Comparison of ENCODE assay signal across 9 cellular contexts in the genomic region with DNA sequence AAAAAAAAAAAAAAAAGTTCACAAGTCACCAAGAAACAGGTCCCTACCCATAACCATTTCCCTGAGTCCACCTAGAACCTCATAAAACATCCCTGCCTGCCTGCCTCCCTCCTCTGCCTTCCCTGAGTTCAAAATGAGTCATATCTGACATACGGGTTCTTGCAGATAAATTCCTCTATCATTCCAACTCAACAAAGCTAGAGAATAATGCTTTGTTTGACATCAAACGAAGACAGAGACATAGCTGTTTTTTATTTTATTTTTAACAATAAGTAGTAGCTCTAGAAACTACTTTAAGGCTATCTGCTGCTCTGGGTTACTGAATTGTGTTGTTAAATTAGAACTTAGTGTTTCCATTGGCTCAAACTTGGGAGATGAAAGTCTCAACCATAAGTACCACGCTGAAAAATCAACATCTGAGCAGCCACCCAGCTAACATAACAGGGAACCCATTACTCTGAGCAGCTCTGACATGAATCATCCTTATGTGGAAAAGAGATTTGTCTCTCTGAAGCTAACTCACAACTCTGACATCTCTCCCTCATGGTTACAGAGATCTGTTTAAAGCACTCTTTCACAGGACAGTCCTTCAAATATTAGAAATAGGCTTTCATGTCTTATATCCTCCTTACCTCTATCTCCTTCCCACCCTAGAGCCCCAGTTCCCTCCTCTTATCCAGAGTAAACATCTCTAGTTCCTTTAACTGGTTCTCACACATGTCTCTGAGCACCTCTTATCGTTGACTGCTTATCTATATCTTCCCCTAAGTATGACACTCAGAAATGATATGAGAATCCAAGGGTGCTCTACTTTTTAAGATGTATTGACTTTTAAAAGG. TPM values are rescaled to one million over a fixed set of nuclear protein-coding genes. Genes with fewer than 3 reads are reported as not detected.
DNase-seq lines count a peak whose midpoint lies in the region; ATAC-seq and TF ChIP-seq lines count a peak whose summit lies in the region.
"Had no signal": no experiment of that assay in that cellular context is flagged by ENCODE, and none has a peak within 500 bp of the region (broad histone marks: within the 10 kb centered on the region; RNA-seq: fewer than 3 reads in every experiment).

No MANE protein-coding gene starts in this region.

- peaks cover 0 to 7% (median 2%) of the 10 kb centered on the region in 7 donors for H3K9me3 Mint-ChIP-seq in CD4-positive, CD25-positive, alpha-beta regulatory T cell
- H3K9me3 Mint-ChIP-seq in naive B cell, result peaks cover 0 to 6% (median 0%) of the 10 kb centered on the region in 7 donors

- H3K27me3 Mint-ChIP-seq in CD4-positive, CD25-positive, alpha-beta regulatory T cell, result no peaks in the 10 kb centered on the region
- H3K27me3 Mint-ChIP-seq in naive B cell, result no peaks in the 10 kb centered on the region

- peaks cover 48 to 86% (median 62%) of the 10 kb centered on the region in 4 donors for H3K4me1 Mint-ChIP-seq in CD4-positive, CD25-positive, alpha-beta regulatory T cell
- H3K4me1 Mint-ChIP-seq in naive B cell, result peaks cover 44 to 55% (median 54%) of the 10 kb centered on the region in 3 donors

- peak overlapping the region; percentile 81 for H3K4me3 ChIP-seq in CD4-positive, CD25-positive, alpha-beta regulatory T cell (ENCODE audit: low read depth, low read length)
- peak overlapping the region in 1 of 2 donors; percentile 19 for H3K4me3 ChIP-seq in cardiac fibroblast (replicated peaks in 1 of 2; ENCODE audit: low read depth in 2 of 2, low read length in 2 of 2)

- peak overlapping the region; percentile 92 to 98 (median 93) for H3K27ac Mint-ChIP-seq in CD4-positive, CD25-positive, alpha-beta regulatory T cell
- peak overlapping the region in 4 of 6 donors; percentile 38 to 66 (median 50) for H3K27ac Mint-ChIP-seq in naive B cell

- H3K27me3 ChIP-seq in CD4-positive, CD25-positive, alpha-beta regulatory T cell (ENCODE audit: control insufficient read depth, insufficient read depth, low read length), result no peaks in the 10 kb centered on the region

- H3K36me3 Mint-ChIP-seq in CD4-positive, CD25-positive, alpha-beta regulatory T cell, result peaks cover 32% of the 10 kb centered on the region
- H3K36me3 Mint-ChIP-seq in naive B cell, result peaks cover 18 to 20% of the 10 kb centered on the region in 2 donors

- H3K4me1 ChIP-seq in CD4-positive, CD25-positive, alpha-beta regulatory T cell (ENCODE audit: control insufficient read depth, insufficient read depth, low read length, poor library complexity, severe bottlenecking), result peaks cover 54% of the 10 kb centered on the region

- peaks cover 21% of the 10 kb centered on the region for H3K36me3 ChIP-seq in CD4-positive, CD25-positive, alpha-beta regulatory T cell (ENCODE audit: control insufficient read depth, insufficient read depth, low read length)

- H3K27ac ChIP-seq in CD4-positive, CD25-positive, alpha-beta regulatory T cell (ENCODE audit: insufficient read depth, low read length, poor library complexity, severe bottlenecking), result peak overlapping the region; percentile 56

- H3K9me3 ChIP-seq in CD4-positive, CD25-positive, alpha-beta regulatory T cell (ENCODE audit: control insufficient read depth in 2 of 2, low read length in 2 of 2), result no peaks in the 10 kb centered on the region

- no peak for TF ChIP-seq CTCF in cardiac fibroblast (IDR thresholded peaks at IDR 0.05; ENCODE audit: low read depth, low read length)

- H3K4me3 Mint-ChIP-seq in CD4-positive, CD25-positive, alpha-beta regulatory T cell, result peak overlapping the region in 3 of 4 donors; percentile 55 to 71 (median 71)
- peak overlapping the region in 2 of 8 donors; percentile 25 to 28 for H3K4me3 Mint-ChIP-seq in naive B cell

- DNase-seq in CD4-positive, CD25-positive, alpha-beta regulatory T cell, result peak in 1 of 3 donors; percentile 22
- DNase-seq in NCI-H226, result peak; percentile 70
- DNase-seq in cardiac fibroblast (ENCODE audit: low read depth in 2 of 2), result peak; percentile 60 to 82
- no peak for DNase-seq in naive B cell
- DNase-seq in stimulated activated naive CD4-positive, alpha-beta T cell (lab: John Stamatoyannopoulos, UW), result no peak
- DNase-seq: stimulated activated CD4-positive, alpha-beta T cell treated with anti-CD3 and anti-CD28 coated beads, Interleukin-12 subunit alpha, Interleukin-12 subunit beta, amount 100 ng/mL, for 4 hours had no signal

- ATAC-seq in CD4-positive, CD25-positive, alpha-beta regulatory T cell (ENCODE audit: low read depth in 2 of 2), result peak; percentile 60 to 62
- ATAC-seq in naive B cell (ENCODE audit: low read depth in 2 of 2) (no peak), HG02981 (IDR thresholded peaks at IDR 0.05; ENCODE audit: unreplicated experiment) (no peak), HG02973 (IDR thresholded peaks at IDR 0.05; ENCODE audit: unreplicated experiment) (no peak), GM21576 (IDR thresholded peaks at IDR 0.05; ENCODE audit: unreplicated experiment) (no peak)

RNA-seq across cellular contexts. Expression of a gene that starts 12.1 kb away (rescaled TPM):
- 33.7 TPM for total RNA-seq in CD4-positive, CD25-positive, alpha-beta regulatory T cell
- polyA plus RNA-seq in CD4-positive, CD25-positive, alpha-beta regulatory T cell, result 10 to 100 TPM; 22.6 to 36.9 (median 27.6) TPM
- 10 to 100 TPM; 11.6 to 34.3 (median 15.9) TPM for polyA plus RNA-seq in naive B cell (ENCODE audit: low read depth in 6 of 6)

RNA-seq across cellular contexts. Expression of a gene that starts 59.4 kb away (rescaled TPM):
- total RNA-seq in CD4-positive, CD25-positive, alpha-beta regulatory T cell, result not detected
- not detected for polyA plus RNA-seq in CD4-positive, CD25-positive, alpha-beta regulatory T cell
- polyA plus RNA-seq in naive B cell (ENCODE audit: low read depth in 6 of 6), result not detected

Comparison
In these comparisons a context has a peak if more than half of its experiments do, and no peak if none do; other contexts are left out.
1. ATAC-seq: peak in CD4-positive, CD25-positive, alpha-beta regulatory T cell (2 of 2); none in naive B cell (0 of 2), HG02981 (single experiment), HG02973 (single experiment) and GM21576 (single experiment).
2. DNase-seq: peak in NCI-H226 (single experiment) and cardiac fibroblast (2 of 2); none in naive B cell (single experiment) and stimulated activated naive CD4-positive, alpha-beta T cell (0 of 6).